8 cellular contexts compared by ENCODE assay signal in genomic region chr1:84573967-84574842, GRCh38. TPM values are rescaled to one million over a fixed set of nuclear protein-coding genes. Genes with fewer than 3 reads are reported as not detected.
DNase-seq lines count a peak whose midpoint lies in the region; ATAC-seq and TF ChIP-seq lines count a peak whose summit lies in the region.

A gene with protein sequence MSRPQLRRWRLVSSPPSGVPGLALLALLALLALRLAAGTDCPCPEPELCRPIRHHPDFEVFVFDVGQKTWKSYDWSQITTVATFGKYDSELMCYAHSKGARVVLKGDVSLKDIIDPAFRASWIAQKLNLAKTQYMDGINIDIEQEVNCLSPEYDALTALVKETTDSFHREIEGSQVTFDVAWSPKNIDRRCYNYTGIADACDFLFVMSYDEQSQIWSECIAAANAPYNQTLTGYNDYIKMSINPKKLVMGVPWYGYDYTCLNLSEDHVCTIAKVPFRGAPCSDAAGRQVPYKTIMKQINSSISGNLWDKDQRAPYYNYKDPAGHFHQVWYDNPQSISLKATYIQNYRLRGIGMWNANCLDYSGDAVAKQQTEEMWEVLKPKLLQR (minus strand): TSS chr1:84574440. CDS start chr1:84574415, 25 bp downstream.

- peak within 1 kb of the TSS; percentile 70 for H3K9ac ChIP-seq in trophoblast cell (ENCODE audit: low read length)

- H3K14ac ChIP-seq in trophoblast cell (ENCODE audit: low read length): peak within 1 kb of the TSS; percentile 93

- H3K4me1 ChIP-seq in trophoblast cell (ENCODE audit: control insufficient read depth in 1 of 2, insufficient read depth in 2 of 2, low read length in 2 of 2) (peaks cover 1 to 3% of the 10 kb centered on the region in 2 experiments), transverse colon (peaks cover 7 to 25% (median 12%) of the 10 kb centered on the region in 4 donors)

- peak within 1 kb of the TSS; percentile 70 for H2BK5ac ChIP-seq in trophoblast cell (ENCODE audit: low read depth, low read length, poor library complexity)

- no peak within 1 kb of the TSS for H2BK12ac ChIP-seq in trophoblast cell (ENCODE audit: low read length)

- TF ChIP-seq POLR2A in transverse colon (IDR thresholded peaks at IDR 0.05): peak; percentile 83

- H3K4me2 ChIP-seq in trophoblast cell (ENCODE audit: low read length): peak within 1 kb of the TSS; percentile 74

- 0 to 1% (median 1%) methylated on average over 43 to 67 of the region's 67 CpGs for WGBS in adipose tissue, 3 donors
- WGBS in trophoblast cell (ENCODE audit: extremely low coverage, insufficient coverage, insufficient read length): no CpG with 5 or more reads among the region's 67 CpGs
- WGBS in transverse colon (ENCODE audit: low coverage in 1 of 2), 2 donors: 1% methylated on average over 42 of the region's 67 CpGs; no CpG with 5 or more reads in 1 of the 2 donors

- H4K91ac ChIP-seq in trophoblast cell (ENCODE audit: low read depth, low read length): peak within 1 kb of the TSS; percentile 82

- H2AK5ac ChIP-seq in trophoblast cell (ENCODE audit: low read length): peak within 1 kb of the TSS; percentile 36

- H3K9me3 ChIP-seq in trophoblast cell (ENCODE audit: insufficient read depth, low read depth, low read length) (no peaks in the 10 kb centered on the region), transverse colon (no peaks in the 10 kb centered on the region)

- no peak for TF ChIP-seq EP300 in transverse colon (IDR thresholded peaks at IDR 0.05; ENCODE audit: low read depth)

- H3K27me3 ChIP-seq in trophoblast cell (ENCODE audit: insufficient read depth, low read length) (no peaks in the 10 kb centered on the region), transverse colon (no peaks in the 10 kb centered on the region)

- no peak within 1 kb of the TSS for H3K23ac ChIP-seq in trophoblast cell (ENCODE audit: low read length)

- peak within 1 kb of the TSS; percentile 90 for H4K8ac ChIP-seq in trophoblast cell (ENCODE audit: low read depth, low read length)

- in situ Hi-C loops in transverse colon (cut with MboI; ENCODE audit: low pct_ligation_motif_present in 1 of 4, low pct_unique_long_range_greater_than_20kb in 1 of 4, low sequenced_read_pairs in 3 of 4): no loop called here

- peak within 1 kb of the TSS; percentile 42 for H3K4ac ChIP-seq in trophoblast cell (ENCODE audit: low read depth, low read length)

- intact Hi-C loops in cardiac septum (cut with DNase I) (loop anchor here (1.0 kb wide), 1 partner anchor 68 kb away; the partner anchor contains the start of genes GNG5 and SPATA1), transverse colon (cut with DNase I; ENCODE audit: low total_unique reads) (loop anchor here (5.0 to 10.0 kb wide), 2 partner anchors 69 to 113 kb away; partner anchors contain the start of genes GNG5 and SPATA1)

- DNase-seq in NCI-H1105 treated with DMSO at 0.1 percent for 48 hours (lab: John Stamatoyannopoulos, UW): peak; percentile 83
- DNase-seq in T follicular helper cell (ENCODE audit: low read depth): peak; percentile 79
- DNase-seq in cardiac septum (ENCODE audit: low spot score): peak; percentile 96
- DNase-seq in trophoblast cell: peak; percentile 91 to 97
- peak; percentile 93 for DNase-seq in transverse colon

- H3K27ac ChIP-seq in adipose tissue (ENCODE audit: low read depth, low read length): peak within 1 kb of the TSS; percentile 100
- H3K27ac ChIP-seq in trophoblast cell (ENCODE audit: low read depth, low read length): peak within 1 kb of the TSS; percentile 85
- H3K27ac ChIP-seq in transverse colon: peak within 1 kb of the TSS; percentile 96 to 100 (median 98)

- no peak for TF ChIP-seq CTCF in GM12875 (IDR thresholded peaks at IDR 0.05; ENCODE audit: borderline replicate concordance, insufficient read depth, low read depth, low read length)
- no peak for TF ChIP-seq CTCF in transverse colon (IDR thresholded peaks at IDR 0.05)

- H2AFZ ChIP-seq in trophoblast cell (ENCODE audit: insufficient read depth, low read length, poor library complexity): peak within 1 kb of the TSS; percentile 38

- peak within 1 kb of the TSS; percentile 70 for H3K18ac ChIP-seq in trophoblast cell (ENCODE audit: low read length)

- H3K79me1 ChIP-seq in trophoblast cell (ENCODE audit: low read length): peaks cover 8% of the 10 kb centered on the region

- H2BK120ac ChIP-seq in trophoblast cell (ENCODE audit: insufficient read depth, low read length, poor library complexity): peak within 1 kb of the TSS; percentile 71

- peak within 1 kb of the TSS; percentile 90 for H3K4me3 ChIP-seq in GM12875 (ENCODE audit: low read depth, low read length)
- peak within 1 kb of the TSS; percentile 72 for H3K4me3 ChIP-seq in trophoblast cell (ENCODE audit: low read depth, low read length)
- H3K4me3 ChIP-seq in transverse colon: peak within 1 kb of the TSS; percentile 51 to 67 (median 60)

- H4K12ac ChIP-seq in trophoblast cell (ENCODE audit: low read depth, low read length): peak within 1 kb of the TSS; percentile 63

- peak; percentile 85 for ATAC-seq in HG02678 (IDR thresholded peaks at IDR 0.05; ENCODE audit: unreplicated experiment)

- H3K36me3 ChIP-seq in trophoblast cell (ENCODE audit: control insufficient read depth in 1 of 2, insufficient read depth in 2 of 2, low read length in 2 of 2) (peaks cover 0 to 1% of the 10 kb centered on the region in 2 experiments), transverse colon (no peaks in the 10 kb centered on the region)

- H3K79me2 ChIP-seq in trophoblast cell (ENCODE audit: control insufficient read depth, insufficient read depth, low read length, poor library complexity): peaks cover 5% of the 10 kb centered on the region

RNA-seq across cellular contexts. Expression of the gene that starts here (rescaled TPM):
- polyA plus RNA-seq in adipose tissue: 10 to 100 TPM in 2 of 3 donors, 1 to 10 TPM in 1; 8.2 to 12.7 (median 12.1) TPM
- total RNA-seq in cardiac septum (11.6 TPM), transverse colon (10 to 100 TPM in 3 of 4 donors, 1 to 10 TPM in 1; 3.8 to 25.7 (median 16.2) TPM)
- polyA plus RNA-seq in trophoblast cell (2013): 10.7 and 11.1 TPM in 2 replicates

Comparison
In these comparisons a context has a peak if more than half of its experiments do, and no peak if none do; other contexts are left out.
1. Peak in every context shown above with its lines: DNase-seq, ATAC-seq, H3K4me3 ChIP-seq and H3K27ac ChIP-seq.